ENCODE assay signal across 8 cellular contexts in genomic region chr18:77650799-77651385, GRCh38.
DNase-seq lines count a peak whose midpoint lies in the region; ATAC-seq and TF ChIP-seq lines count a peak whose summit lies in the region.

No MANE protein-coding gene starts in this region.

- no peak for ATAC-seq in HCT116
- ATAC-seq in GM19023 (IDR thresholded peaks at IDR 0.05; ENCODE audit: unreplicated experiment): no peak

- no peak overlapping the region for H2AFZ ChIP-seq in HCT116 (ENCODE audit: low read depth, low read length, poor library complexity, severe bottlenecking)

- no TSS peak for BruUV-seq in HCT116 (replicated peaks; lab: Mats Ljungman, UMichigan)

- no peaks in the 10 kb centered on the region for H3K4me1 ChIP-seq in HCT116 (ENCODE audit: control insufficient read depth in 1 of 2, insufficient read depth in 2 of 2, low read length in 2 of 2)

- peak; percentile 64 for DNase-seq in GM12865 (ENCODE audit: low read depth)
- no peak for DNase-seq in HCT116 (ENCODE audit: low read depth, low spot score)
- peak; percentile 7 for DNase-seq in NAMALWA (ENCODE audit: low spot score)
- DNase-seq in SW480 (ENCODE audit: low spot score): peak; percentile 25
- DNase-seq in astrocyte of the spinal cord (ENCODE audit: low read depth, low spot score): peak; percentile 36
- peak; percentile 61 to 74 (median 72) for DNase-seq in immature natural killer cell
- DNase-seq in stimulated activated CD4-positive, alpha-beta T cell treated with anti-CD3 and anti-CD28 coated beads, Interleukin-12 subunit alpha, Interleukin-12 subunit beta, amount 100 ng/mL, for 4 hours: peak; percentile 59

- H3K9me3 Mint-ChIP-seq in immature natural killer cell: no peaks in the 10 kb centered on the region

- peaks cover 0 to 5% of the 10 kb centered on the region in 2 experiments; a peak in 2 of 4 replicates for H3K9me3 ChIP-seq in HCT116 (ENCODE audit: control insufficient read depth in 1 of 2, insufficient read depth in 1 of 2, low read depth in 1 of 2, low read length in 2 of 2)

- no peak for TF ChIP-seq POLR2A in HCT116 (IDR thresholded peaks at IDR 0.05; ENCODE audit: borderline replicate concordance, extremely low read depth, insufficient read depth, insufficient read length)

- in situ Hi-C loops in astrocyte of the spinal cord (cut with HindIII; ENCODE audit: low sequenced_read_pairs): no loop called here

- H3K27me3 Mint-ChIP-seq in immature natural killer cell (ENCODE audit: low read depth in 3 of 3): peaks cover 2 to 6% (median 5%) of the 10 kb centered on the region in 3 donors

- no peaks in the 10 kb centered on the region; the same call in 1 of the 2 replicates for H4K20me1 ChIP-seq in HCT116 (ENCODE audit: insufficient read depth)

- TF ChIP-seq CTCF in GM12865 (IDR thresholded peaks at IDR 0.05; ENCODE audit: insufficient read depth, low read depth, low read length, missing control alignments): peak; percentile 94
- peak in 2 of 3 experiments; percentile 45 to 46; a peak in 4 of 6 replicates for TF ChIP-seq CTCF in HCT116 (IDR thresholded peaks at IDR 0.05 in 2 of 3, conservative IDR thresholded peaks at IDR 0.05 in 1 of 3; ENCODE audit: borderline replicate concordance in 1 of 3, insufficient read depth in 1 of 3, low read depth in 2 of 3, low read length in 2 of 3)
- peak; percentile 80 for TF ChIP-seq CTCF in astrocyte of the spinal cord (IDR thresholded peaks at IDR 0.05; ENCODE audit: low read depth, low read length)

- H3K4me1 Mint-ChIP-seq in immature natural killer cell: peaks cover 15 to 17% of the 10 kb centered on the region in 2 donors

- H3K36me3 Mint-ChIP-seq in immature natural killer cell: no peaks in the 10 kb centered on the region

- no peaks in the 10 kb centered on the region for H3K9me2 ChIP-seq in HCT116 (ENCODE audit: insufficient read depth)

- no peak overlapping the region for H3K27ac ChIP-seq in HCT116 (ENCODE audit: low read depth, low read length)

- H3K4me3 Mint-ChIP-seq in immature natural killer cell: peak overlapping the region in 1 of 5 donors; percentile 26

- RAD21 ChIA-PET in HCT116 (lab: Charles Lee; ENCODE audit: low non-redundant PET in 1 of 2, low total read pairs in 2 of 2, uncharacterized antibody in 2 of 2, unreplicated experiment in 2 of 2): no interaction called here

- intact Hi-C loops in HCT116 (cut with micrococcal nuclease): no loop called here

- CTCF ChIA-PET in HCT116 (lab: Charles Lee): no interaction called here

- no peaks in the 10 kb centered on the region for H3K36me3 ChIP-seq in HCT116 (ENCODE audit: control insufficient read depth in 1 of 2, insufficient read depth in 2 of 2, low read length in 2 of 2)

- H3K4me2 ChIP-seq in HCT116 (ENCODE audit: low read length): no peak overlapping the region

- POLR2A ChIA-PET in HCT116 (lab: Charles Lee): no interaction called here

- H3K4me3 ChIP-seq in GM12865 (ENCODE audit: low read depth, low read length) (no peak overlapping the region), HCT116 (replicated peaks in 1 of 2; ENCODE audit: low read depth in 1 of 2, low read length in 2 of 2) (no peak overlapping the region), astrocyte of the spinal cord (ENCODE audit: low read depth, low read length) (no peak overlapping the region)

- H3K27me3 ChIP-seq in HCT116 (ENCODE audit: insufficient read depth, low read length): no peaks in the 10 kb centered on the region

- no peaks in the 10 kb centered on the region for H3K79me2 ChIP-seq in HCT116 (ENCODE audit: insufficient read depth, low read length)

- peak; percentile 29; the same call in 1 of the 2 replicates for TF ChIP-seq RAD21 in HCT116 (IDR thresholded peaks at IDR 0.05; ENCODE audit: low read depth)

- H3K9ac ChIP-seq in HCT116 (ENCODE audit: low read length): no peak overlapping the region

- H3K27ac Mint-ChIP-seq in immature natural killer cell: peak overlapping the region in 1 of 6 donors; percentile 0

TF ChIP-seq in HCT116, 20 proteins besides CTCF, POLR2A, EP300 and RAD21:
- no peak for TF ChIP-seq JUND (IDR thresholded peaks at IDR 0.05)
TF ChIP-seq in HCT116: peak in this region for 0.
